18 cellular contexts compared by ENCODE assay signal in genomic region chr4:7530932-7531639, GRCh38.
"Had no signal": no experiment of that assay in that cellular context is flagged by ENCODE, and none has a peak within 500 bp of the region (broad histone marks: within the 10 kb centered on the region; RNA-seq: fewer than 3 reads in every experiment).

No MANE protein-coding gene starts in this region.

- H3K27me3 ChIP-seq: testis, tibial nerve had no signal

- ATAC-seq: left cardiac atrium; mucosa of descending colon; naive thymus-derived CD8-positive, alpha-beta T cell; right cardiac atrium; stimulated activated effector memory CD8-positive, alpha-beta T cell treated with anti-CD3 and anti-CD28 coated beads, Interleukin-12 subunit alpha, Interleukin-12 subunit beta, amount 100 ng/mL, for 72 hours; stimulated activated naive CD8-positive, alpha-beta T cell treated with anti-CD3 and anti-CD28 coated beads, Interleukin-15, Interleukin-2, amounts not matched to agents 100 U/mL and 50 U/mL, for 24 hours had no signal

- H3K4me2 ChIP-seq: smooth muscle cell had no signal

- H3K4me3 ChIP-seq: coronary artery, mucosa of descending colon, smooth muscle cell, testis, tibial nerve had no signal

- DNase-seq: caudate nucleus; effector CD4-positive, alpha-beta T cell; foreskin melanocyte; left cardiac atrium; mucosa of descending colon; naive thymus-derived CD8-positive, alpha-beta T cell; stimulated activated CD4-positive, alpha-beta T cell treated with anti-CD3 and anti-CD28 coated beads, Interleukin-4, amount 100 ng/mL, for 1 hour; stimulated activated CD8-positive, alpha-beta memory T cell treated with anti-CD3 and anti-CD28 coated beads, Interleukin-4, amount 100 ng/mL, for 48 hours; stimulated activated naive CD8-positive, alpha-beta T cell treated with anti-CD3 and anti-CD28 coated beads, Interleukin-15, Interleukin-2, amounts not matched to agents 100 U/mL and 50 U/mL, for 24 hours; testis had no signal

- H3K4me1 Mint-ChIP-seq: naive thymus-derived CD8-positive, alpha-beta T cell had no signal

- H3K27ac Mint-ChIP-seq: endodermal cell; naive thymus-derived CD8-positive, alpha-beta T cell; stimulated activated effector memory CD8-positive, alpha-beta T cell treated with anti-CD3 and anti-CD28 coated beads, Interleukin-12 subunit alpha, Interleukin-12 subunit beta, amount 100 ng/mL, for 72 hours had no signal

- H3K27ac ChIP-seq: coronary artery, testis had no signal

- H3K9me3 ChIP-seq: mucosa of descending colon, testis had no signal

- FAIRE-seq: endothelial cell of umbilical vein, keratinocyte had no signal

- H3K36me3 Mint-ChIP-seq: stimulated activated effector memory CD8-positive, alpha-beta T cell treated with anti-CD3 and anti-CD28 coated beads, Interleukin-12 subunit alpha, Interleukin-12 subunit beta, amount 100 ng/mL, for 72 hours had no signal

- H3K4me3 Mint-ChIP-seq: endodermal cell; naive thymus-derived CD8-positive, alpha-beta T cell; stimulated activated effector memory CD8-positive, alpha-beta T cell treated with anti-CD3 and anti-CD28 coated beads, Interleukin-12 subunit alpha, Interleukin-12 subunit beta, amount 100 ng/mL, for 72 hours had no signal
